8 cellular contexts compared by ENCODE assay signal in the genomic region with DNA sequence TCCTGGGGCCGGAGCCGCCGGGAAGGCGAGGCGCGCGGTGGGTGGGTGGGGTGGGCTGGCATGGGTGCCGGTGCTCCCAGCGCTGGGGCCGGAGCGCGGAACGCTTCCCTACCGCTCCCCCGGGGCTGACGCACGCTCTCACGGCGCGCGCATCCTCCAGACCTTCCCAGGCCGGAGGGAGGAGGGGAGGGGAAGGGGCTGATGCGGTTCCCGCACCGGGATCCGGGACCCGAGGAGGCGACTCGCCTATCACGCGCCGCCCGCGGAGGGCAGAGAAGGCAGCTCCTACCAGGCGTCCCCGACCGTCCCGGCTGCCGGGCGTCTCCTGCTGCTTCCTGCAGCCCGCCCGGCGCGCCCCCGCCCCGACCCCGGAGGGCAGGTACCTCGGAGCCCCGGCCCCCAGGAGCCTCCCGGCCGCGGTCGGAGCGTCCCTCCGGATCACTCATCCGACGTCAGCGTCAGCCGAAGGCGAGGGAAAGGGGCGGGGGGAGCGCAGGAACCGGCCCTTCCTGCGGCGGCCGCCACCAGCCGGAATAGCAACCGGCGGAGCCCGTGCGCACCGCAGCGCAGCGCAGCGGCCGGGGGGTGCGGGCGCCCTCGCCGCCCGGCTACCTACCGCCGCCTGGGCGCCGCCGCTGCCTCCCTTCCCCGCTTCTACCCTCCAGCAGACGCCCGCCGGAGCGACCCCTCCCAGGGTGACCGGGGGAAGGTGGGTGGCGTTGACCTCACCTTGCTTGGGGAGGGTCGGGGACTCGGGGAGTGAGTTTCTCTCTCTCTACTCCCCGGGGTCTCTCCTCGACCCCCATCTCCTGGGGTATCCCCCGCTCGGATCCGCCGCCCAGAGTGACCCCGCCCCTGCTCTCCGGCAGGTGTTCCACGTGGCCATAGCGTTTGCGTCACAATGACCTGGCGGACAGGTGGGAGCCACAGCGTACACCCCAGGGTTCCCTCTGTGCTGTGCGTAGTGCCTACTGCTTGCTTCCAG. TPM values are rescaled to one million over a fixed set of nuclear protein-coding genes. Genes with fewer than 3 reads are reported as not detected.
DNase-seq lines count a peak whose midpoint lies in the region; ATAC-seq and TF ChIP-seq lines count a peak whose summit lies in the region.

Gene ICA1 (minus strand): TSS at position 457 of the 985 bp plus-strand sequence. CDS start 26,241 bp downstream, outside the sequence.

- H3K9ac ChIP-seq in adipocyte (ENCODE audit: low read length) = no peak within 1 kb of the TSS

- CTCF ChIA-PET in OCI-LY7 (lab: Charles Lee; ENCODE audit: unreplicated experiment) = no interaction called here

- peak; percentile 78 for ATAC-seq in GM18511 (IDR thresholded peaks at IDR 0.05; ENCODE audit: unreplicated experiment)
- ATAC-seq in HG03354 (IDR thresholded peaks at IDR 0.05; ENCODE audit: poor library complexity, severe bottlenecking, unreplicated experiment) = peak; percentile 64
- peak; percentile 68 for ATAC-seq in omental fat pad (ENCODE audit: low FRiP score)

- no peaks in the 10 kb centered on the region for H4K20me1 ChIP-seq in OCI-LY7 (ENCODE audit: insufficient read depth, low read length)

- H2AFZ ChIP-seq in OCI-LY7 (ENCODE audit: low read length) = no peak within 1 kb of the TSS

- intact Hi-C loops in OCI-LY7 (cut with micrococcal nuclease; ENCODE audit: unreplicated experiment) = no loop called here

- H3K27ac ChIP-seq in cardiac muscle cell (no peak within 1 kb of the TSS), OCI-LY7 (ENCODE audit: low read depth, low read length, poor library complexity, severe bottlenecking) (no peak within 1 kb of the TSS)

- H3K36me3 ChIP-seq in adipocyte (ENCODE audit: control insufficient read depth, insufficient read depth, low read length, severe bottlenecking) = no peaks in the 10 kb centered on the region
- no peaks in the 10 kb centered on the region for H3K36me3 ChIP-seq in cardiac muscle cell
- no peaks in the 10 kb centered on the region for H3K36me3 ChIP-seq in OCI-LY7 (ENCODE audit: insufficient read depth, low read length)

- H3K9me3 ChIP-seq in adipocyte (ENCODE audit: control insufficient read depth, low read length) (peaks cover 22% of the 10 kb centered on the region), cardiac muscle cell (ENCODE audit: low read depth) (no peaks in the 10 kb centered on the region), OCI-LY7 (ENCODE audit: low read length) (no peaks in the 10 kb centered on the region)

- H3K79me2 ChIP-seq in OCI-LY7 (ENCODE audit: insufficient read depth, low read depth, low read length) = no peaks in the 10 kb centered on the region

- no TSS peak for BruUV-seq in OCI-LY7 (replicated peaks; lab: Mats Ljungman, UMichigan)

- H3K27me3 ChIP-seq in adipocyte (replicated peaks; ENCODE audit: control insufficient read depth, insufficient read depth, low read length) (peaks cover 28% of the 10 kb centered on the region), cardiac muscle cell (peaks cover 43% of the 10 kb centered on the region)

- no peaks in the 10 kb centered on the region for H3K4me1 ChIP-seq in adipocyte (ENCODE audit: control insufficient read depth, insufficient read depth, low read length)
- no peaks in the 10 kb centered on the region for H3K4me1 ChIP-seq in cardiac muscle cell (ENCODE audit: low read depth)
- no peaks in the 10 kb centered on the region for H3K4me1 ChIP-seq in OCI-LY7 (ENCODE audit: insufficient read depth, low read length, poor library complexity, severe bottlenecking)

- peak; percentile 5 for DNase-seq in AG08395 (ENCODE audit: low spot score)
- DNase-seq in NCI-H774 (lab: John Stamatoyannopoulos, UW) = peak; percentile 87
- peak; percentile 24 for DNase-seq in adipocyte (ENCODE audit: low read depth)
- peak; percentile 23 to 82 for DNase-seq in cardiac muscle cell (ENCODE audit: low read depth in 1 of 2, low spot score in 1 of 2)
- DNase-seq in omental fat pad (ENCODE audit: low spot score) = no peak
- DNase-seq in OCI-LY7 (ENCODE audit: low spot score) = no peak

- H3K4me2 ChIP-seq in OCI-LY7 (ENCODE audit: low read length) = no peak within 1 kb of the TSS

- no peaks in the 10 kb centered on the region for H3K9me2 ChIP-seq in OCI-LY7 (ENCODE audit: insufficient read depth, low read length)

- TF ChIP-seq CTCF in cardiac muscle cell (IDR thresholded peaks at IDR 0.05; ENCODE audit: low read depth, low read length) (no peak), omental fat pad (IDR thresholded peaks at IDR 0.05) (no peak), OCI-LY7 (conservative IDR thresholded peaks at IDR 0.05; ENCODE audit: low read length) (no peak)

- H3K4me3 ChIP-seq in adipocyte (ENCODE audit: low read length) (peak within 1 kb of the TSS; percentile 72), cardiac muscle cell (peak within 1 kb of the TSS; percentile 95), OCI-LY7 (ENCODE audit: low read depth, low read length, poor library complexity, severe bottlenecking) (no peak within 1 kb of the TSS)

- POLR2A ChIA-PET in OCI-LY7 (lab: Charles Lee) = interaction anchor here (0.6 to 1.9 kb wide), 2 partner anchors 13 to 647 kb away, joined by 3 to 5 read pairs; no protein-coding TSS in a partner anchor

RNA-seq across cellular contexts. Expression of gene ICA1, which starts in this region (rescaled TPM):
- total RNA-seq in cardiac muscle cell = 7.7 and 60.7 TPM in 2 replicates
- polyA plus RNA-seq in cardiac muscle cell = 22.2 and 34.8 TPM in 2 replicates
- 10 to 100 TPM in 3 of 4 donors, 1 to 10 TPM in 1; 9.7 to 61.8 (median 31.6) TPM for total RNA-seq in omental fat pad
- not detected in 2 replicates for total RNA-seq in OCI-LY7 (2014; rRNA removed; shearing (Covaris generic))
- total RNA-seq in OCI-LY7 (2022) = 0.49 and 0.50 TPM in 2 replicates

Comparison
In these comparisons a context has a peak if more than half of its experiments do, and no peak if none do; other contexts are left out.
1. DNase-seq: peak in AG08395 (single experiment), NCI-H774 (single experiment), adipocyte (single experiment) and cardiac muscle cell (2 of 2); none in omental fat pad (single experiment) and OCI-LY7 (single experiment).
2. Peak in every context shown above with its lines, with median percentiles within 50 percentile points of each other: ATAC-seq.